ENCODE assay signal across 9 cellular contexts in the genomic region with DNA sequence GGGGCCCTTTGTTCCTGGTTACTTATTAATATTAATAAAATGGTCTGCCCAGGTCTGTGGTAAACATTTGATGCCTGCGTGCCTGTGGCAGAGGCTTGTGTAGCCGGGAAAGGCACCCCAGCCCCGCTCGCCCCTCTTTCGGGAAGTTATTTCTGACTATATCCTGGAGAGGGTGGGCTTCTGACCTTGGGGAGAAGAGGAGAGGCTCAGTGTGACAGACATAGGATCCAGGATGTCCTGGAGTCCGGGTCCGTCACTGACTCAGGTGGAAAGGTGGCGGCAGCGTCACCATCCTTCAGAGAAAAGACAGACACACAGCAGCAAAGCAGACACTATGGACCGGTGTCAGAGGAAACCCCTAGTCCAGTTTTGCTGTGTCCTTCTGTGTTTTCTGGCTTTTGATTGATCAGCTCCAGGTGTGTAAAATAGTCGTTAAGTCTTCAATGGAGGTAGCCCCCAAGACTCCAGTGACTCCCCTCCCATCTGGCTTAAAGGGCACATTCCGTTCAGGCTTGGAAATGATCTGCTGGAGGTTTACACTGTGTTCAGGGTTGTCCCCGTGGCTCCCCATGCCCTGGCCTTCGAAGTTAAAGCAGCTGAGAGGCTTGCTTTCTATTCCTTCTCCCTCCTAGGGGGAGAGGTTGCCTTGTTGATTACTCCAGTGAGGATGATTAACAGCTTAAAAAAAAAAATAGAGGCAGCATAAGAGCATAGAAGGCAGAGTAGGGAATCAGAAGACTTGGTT.
DNase-seq lines count a peak whose midpoint lies in the region; ATAC-seq and TF ChIP-seq lines count a peak whose summit lies in the region.
"Had no signal": no experiment of that assay in that cellular context is flagged by ENCODE, and none has a peak within 500 bp of the region (broad histone marks: within the 10 kb centered on the region; RNA-seq: fewer than 3 reads in every experiment).

No MANE protein-coding gene starts in this region.

- no peak for ATAC-seq in T-cell (replicated peaks in 1 of 4)
- ATAC-seq: naive thymus-derived CD8-positive, alpha-beta T cell had no signal

- H3K27me3 ChIP-seq in HUES6 (ENCODE audit: control insufficient read depth, insufficient read depth, low read length), result no peaks in the 10 kb centered on the region

- peak overlapping the region; percentile 15; the same call in 1 of the 2 replicates for H3K4me3 ChIP-seq in HUES6 (ENCODE audit: low read depth, low read length)

- H3K4me1 ChIP-seq in HUES6 (ENCODE audit: control insufficient read depth, insufficient read depth, low read length), result peaks cover 51% of the 10 kb centered on the region

- intact Hi-C loops in dendritic cell treated with granulocyte-macrophage colony-stimulating factor and Interleukin-4, amounts not matched to agents 40 ng/mL and 50 ng/mL, for 4 days (cut with micrococcal nuclease), result no loop called here

- no peaks in the 10 kb centered on the region for H3K9me3 ChIP-seq in HUES6 (ENCODE audit: control insufficient read depth, insufficient read depth, low read depth, low read length)

- DNase-seq in nephron progenitor cell, result no peak
- no peak for DNase-seq in mesenteric fat pad (ENCODE audit: low spot score)
- no peak for DNase-seq in T-cell
- DNase-seq in NCI-H187 (lab: John Stamatoyannopoulos, UW), result no peak
- DNase-seq in GM19238 (ENCODE audit: insufficient read length, low spot score), result no peak

- H3K4me3 Mint-ChIP-seq in dendritic cell treated with granulocyte-macrophage colony-stimulating factor and Interleukin-4, amounts not matched to agents 40 ng/mL and 50 ng/mL, for 4 days, result no peak overlapping the region
- no peak overlapping the region for H3K4me3 Mint-ChIP-seq in nephron progenitor cell
- H3K4me3 Mint-ChIP-seq in T-cell, result no peak overlapping the region

- H3K4me1 Mint-ChIP-seq in dendritic cell treated with granulocyte-macrophage colony-stimulating factor and Interleukin-4, amounts not matched to agents 40 ng/mL and 50 ng/mL, for 4 days (ENCODE audit: low read depth), result peaks cover 27% of the 10 kb centered on the region
- peaks cover 81% of the 10 kb centered on the region for H3K4me1 Mint-ChIP-seq in nephron progenitor cell
- H3K4me1 Mint-ChIP-seq in T-cell, result peaks cover 3 to 16% (median 15%) of the 10 kb centered on the region in 3 donors

- peak overlapping the region; percentile 98 for H3K27ac ChIP-seq in 22Rv1
- H3K27ac ChIP-seq in HUES6 (ENCODE audit: low read depth, low read length), result peak overlapping the region; percentile 61; the same call in 1 of the 2 replicates

- CTCF ChIA-PET in T-cell (lab: Charles Lee), result interaction anchor here in 1 of 2 donors (0.6 kb wide), 1 partner anchor 397 kb away, joined by 4 read pairs; no protein-coding TSS in a partner anchor

- peak overlapping the region; percentile 70 for H3K27ac Mint-ChIP-seq in dendritic cell treated with granulocyte-macrophage colony-stimulating factor and Interleukin-4, amounts not matched to agents 40 ng/mL and 50 ng/mL, for 4 days
- peak overlapping the region; percentile 64 for H3K27ac Mint-ChIP-seq in nephron progenitor cell
- H3K27ac Mint-ChIP-seq in T-cell, result peak overlapping the region in 1 of 2 donors; percentile 19

- no peaks in the 10 kb centered on the region for H3K9me3 Mint-ChIP-seq in dendritic cell treated with granulocyte-macrophage colony-stimulating factor and Interleukin-4, amounts not matched to agents 40 ng/mL and 50 ng/mL, for 4 days
- H3K9me3 Mint-ChIP-seq in nephron progenitor cell, result no peaks in the 10 kb centered on the region
- no peaks in the 10 kb centered on the region for H3K9me3 Mint-ChIP-seq in T-cell
- H3K9me3 Mint-ChIP-seq: naive thymus-derived CD8-positive, alpha-beta T cell had no signal

- H3K9ac ChIP-seq in HUES6 (ENCODE audit: low read length), result no peak overlapping the region

- no peak for TF ChIP-seq CTCF in 22Rv1 (IDR thresholded peaks at IDR 0.05)
- TF ChIP-seq CTCF in nephron progenitor cell (IDR thresholded peaks at IDR 0.05), result no peak

- no peaks in the 10 kb centered on the region for H3K27me3 Mint-ChIP-seq in dendritic cell treated with granulocyte-macrophage colony-stimulating factor and Interleukin-4, amounts not matched to agents 40 ng/mL and 50 ng/mL, for 4 days
- H3K27me3 Mint-ChIP-seq in nephron progenitor cell (ENCODE audit: low read depth, poor library complexity), result no peaks in the 10 kb centered on the region
- no peaks in the 10 kb centered on the region for H3K27me3 Mint-ChIP-seq in T-cell
- H3K27me3 Mint-ChIP-seq: naive thymus-derived CD8-positive, alpha-beta T cell had no signal

- no peaks in the 10 kb centered on the region for H3K36me3 Mint-ChIP-seq in dendritic cell treated with granulocyte-macrophage colony-stimulating factor and Interleukin-4, amounts not matched to agents 40 ng/mL and 50 ng/mL, for 4 days (ENCODE audit: low read depth)
- peaks cover 37% of the 10 kb centered on the region for H3K36me3 Mint-ChIP-seq in nephron progenitor cell (ENCODE audit: low read depth)
- peaks cover 15% of the 10 kb centered on the region for H3K36me3 Mint-ChIP-seq in T-cell

- no peaks in the 10 kb centered on the region for H3K36me3 ChIP-seq in HUES6 (ENCODE audit: control insufficient read depth, insufficient read depth, low read length)

- POLR2A ChIA-PET in T-cell (lab: Charles Lee), result no interaction called here
